Comparison of ENCODE assay signal across 10 cellular contexts in the genomic region with DNA sequence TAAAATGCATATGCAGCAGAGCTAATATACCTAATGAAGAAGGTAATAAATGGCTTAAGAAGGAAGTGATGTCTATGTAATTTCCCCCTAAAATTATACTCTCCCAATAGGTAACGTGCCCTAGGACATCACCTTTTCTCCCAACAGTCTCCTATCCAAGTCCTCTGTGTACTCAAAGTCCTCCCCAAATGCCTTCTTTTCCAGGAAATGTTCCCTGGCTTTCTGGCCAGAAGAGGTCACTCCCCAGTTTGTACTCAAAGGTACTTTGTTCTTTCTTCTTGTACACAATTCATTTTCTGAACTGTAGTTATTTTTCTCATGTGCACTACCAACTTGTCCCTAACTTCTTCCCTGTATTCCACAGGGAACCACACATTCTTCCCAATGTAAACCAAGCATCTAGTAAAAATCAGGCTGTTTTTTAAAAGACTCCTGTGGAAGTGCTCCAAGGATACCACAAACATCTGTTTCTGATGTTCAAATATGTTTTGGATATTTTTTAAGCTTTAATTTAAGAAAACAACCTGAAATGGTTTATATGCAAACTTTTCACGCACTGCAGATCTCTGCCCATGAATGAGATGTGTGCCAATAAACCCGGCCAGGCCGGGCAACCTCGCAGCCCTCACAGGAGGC.
DNase-seq lines count a peak whose midpoint lies in the region; ATAC-seq and TF ChIP-seq lines count a peak whose summit lies in the region.
"Had no signal": no experiment of that assay in that cellular context is flagged by ENCODE, and none has a peak within 500 bp of the region (broad histone marks: within the 10 kb centered on the region; RNA-seq: fewer than 3 reads in every experiment).

No MANE protein-coding gene starts in this region.

- peak overlapping the region; percentile 97 for H3K27ac Mint-ChIP-seq in activated T-cell treated with anti-CD3 and anti-CD28 coated beads, Interleukin-2, amount 50 U/mL, for 24 hours
- H3K27ac Mint-ChIP-seq in memory B cell, result peak overlapping the region; percentile 93

- peak overlapping the region; percentile 41 for H3K27ac ChIP-seq in brain microvascular endothelial cell
- H3K27ac ChIP-seq in tibial nerve, result peak overlapping the region; percentile 78 to 92 (median 91)
- H3K27ac ChIP-seq: parathyroid adenoma had no signal

- H3K4me3 Mint-ChIP-seq in activated T-cell treated with anti-CD3 and anti-CD28 coated beads, Interleukin-2, amount 50 U/mL, for 24 hours, result peak overlapping the region; percentile 65
- peak overlapping the region; percentile 48 for H3K4me3 Mint-ChIP-seq in memory B cell

- H3K9me3 ChIP-seq in tibial nerve, result no peaks in the 10 kb centered on the region

- no peak for TF ChIP-seq POLR2A in tibial nerve (IDR thresholded peaks at IDR 0.05)

- H3K36me3 Mint-ChIP-seq in activated T-cell treated with anti-CD3 and anti-CD28 coated beads, Interleukin-2, amount 50 U/mL, for 24 hours (ENCODE audit: low read depth), result peaks cover 61% of the 10 kb centered on the region
- H3K36me3 Mint-ChIP-seq in memory B cell, result peaks cover 7% of the 10 kb centered on the region

- no peak for ATAC-seq in memory B cell (ENCODE audit: low read depth)
- no peak for ATAC-seq in HG03175 (IDR thresholded peaks at IDR 0.05; ENCODE audit: unreplicated experiment)
- ATAC-seq in GM21825 (IDR thresholded peaks at IDR 0.05; ENCODE audit: unreplicated experiment), result no peak

- H3K36me3 ChIP-seq in brain microvascular endothelial cell (replicated peaks), result no peaks in the 10 kb centered on the region
- H3K36me3 ChIP-seq in tibial nerve, result peaks cover 0 to under 1% (median 0%) of the 10 kb centered on the region in 3 donors

- TF ChIP-seq CTCF in brain microvascular endothelial cell (IDR thresholded peaks at IDR 0.05; ENCODE audit: low read depth, low read length, missing control alignments) (no peak), tibial nerve (IDR thresholded peaks at IDR 0.05) (peak in 1 of 5 experiments; percentile 24)

- H3K9me3 Mint-ChIP-seq in activated T-cell treated with anti-CD3 and anti-CD28 coated beads, Interleukin-2, amount 50 U/mL, for 24 hours, result no peaks in the 10 kb centered on the region
- no peaks in the 10 kb centered on the region for H3K9me3 Mint-ChIP-seq in memory B cell

- H3K4me3 ChIP-seq in brain microvascular endothelial cell (ENCODE audit: low read depth, low read length), result no peak overlapping the region
- H3K4me3 ChIP-seq in tibial nerve, result no peak overlapping the region

- DNase-seq in activated T-cell treated with anti-CD3 and anti-CD28 coated beads, Interleukin-2, amount 50 U/mL, for 24 hours, result no peak
- DNase-seq in activated T-cell treated with anti-CD3 and anti-CD28 coated beads, Interleukin-2, amount 50 U/mL, for 1 hour, result no peak
- DNase-seq in brain microvascular endothelial cell (no peak), memory B cell (ENCODE audit: low spot score in 2 of 2) (no peak), tibial nerve (ENCODE audit: low spot score in 2 of 2) (no peak), GOT3 (lab: John Stamatoyannopoulos, UW) (no peak)
- DNase-seq: NCI-H226 had no signal

- no peaks in the 10 kb centered on the region for H3K27me3 Mint-ChIP-seq in activated T-cell treated with anti-CD3 and anti-CD28 coated beads, Interleukin-2, amount 50 U/mL, for 24 hours
- H3K27me3 Mint-ChIP-seq in memory B cell, result no peaks in the 10 kb centered on the region

- peaks cover 5 to 99% (median 82%) of the 10 kb centered on the region in 4 donors for H3K4me1 ChIP-seq in tibial nerve

- no peaks in the 10 kb centered on the region for H3K27me3 ChIP-seq in brain microvascular endothelial cell (replicated peaks)
- no peaks in the 10 kb centered on the region for H3K27me3 ChIP-seq in tibial nerve

- H3K4me1 Mint-ChIP-seq in activated T-cell treated with anti-CD3 and anti-CD28 coated beads, Interleukin-2, amount 50 U/mL, for 24 hours (ENCODE audit: low read depth), result peaks cover 90% of the 10 kb centered on the region
- peaks cover 44% of the 10 kb centered on the region for H3K4me1 Mint-ChIP-seq in memory B cell

- in situ Hi-C loops in brain microvascular endothelial cell (cut with HindIII; ENCODE audit: low pct_ligation_motif_present, low sequenced_read_pairs), result no loop called here

- peak; percentile 70 to 77 for TF ChIP-seq EP300 in tibial nerve (IDR thresholded peaks at IDR 0.05)

- WGBS in tibial nerve, 2 donors, result 38 to 42% methylated on average over 5 of the region's 5 CpGs
